Comparison of ENCODE assay signal across 28 cellular contexts in the genomic region with DNA sequence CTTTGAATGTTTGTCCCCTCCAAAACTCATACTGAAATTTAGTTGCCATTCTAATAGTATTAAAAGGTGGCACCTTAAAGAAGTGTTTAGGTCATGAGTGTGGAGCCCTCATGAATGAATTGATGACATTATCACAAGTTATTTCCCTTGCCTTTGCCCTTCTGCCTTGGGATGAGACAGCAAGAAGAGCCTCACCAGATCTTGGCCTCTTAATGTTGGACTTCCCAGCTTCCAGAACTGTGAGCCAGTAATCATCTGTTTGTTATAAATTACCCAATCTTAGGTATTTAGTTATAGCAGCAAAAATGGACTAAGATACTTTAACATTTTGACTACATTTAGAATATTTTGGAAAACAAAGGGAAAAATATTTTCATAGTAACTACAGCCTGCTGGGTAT.
"Had no signal": no experiment of that assay in that cellular context is flagged by ENCODE, and none has a peak within 500 bp of the region (broad histone marks: within the 10 kb centered on the region; RNA-seq: fewer than 3 reads in every experiment).

No MANE protein-coding gene starts in this region.

- DNase-seq: activated CD4-positive, alpha-beta memory T cell treated with anti-CD3 and anti-CD28 coated beads, Interleukin-2, amount 10 ng/mL, durations not matched to agents 7 days and 5 days; activated CD4-positive, alpha-beta T cell treated with anti-CD3 and anti-CD28 coated beads for 4 hours; activated CD4-positive, alpha-beta T cell treated with anti-CD3 and anti-CD28 coated beads, Interleukin-2, amount 10 ng/mL, durations not matched to agents 7 days and 5 days; activated CD4-positive, alpha-beta T cell treated with anti-CD3 and anti-CD28 coated beads, Interleukin-2, amount 50 U/mL, for 4 hours; activated CD4-positive, CD25-positive, alpha-beta regulatory T cell; activated CD4-positive, CD25-positive, alpha-beta regulatory T cell treated with anti-CD3 and anti-CD28 coated beads, Interleukin-2, amount 50 U/mL, for 72 hours; activated CD8-positive, alpha-beta memory T cell treated with anti-CD3 and anti-CD28 coated beads, Interleukin-2, amount 50 U/mL, for 48 hours; activated gamma-delta T cell; activated naive CD4-positive, alpha-beta T cell; activated naive CD4-positive, alpha-beta T cell treated with anti-CD3 and anti-CD28 coated beads, Interleukin-2, amount 10 ng/mL, durations not matched to agents 7 days and 5 days; activated naive CD8-positive, alpha-beta T cell treated with anti-CD3 and anti-CD28 coated beads, Interleukin-2, amount 10 ng/mL, durations not matched to agents 7 days and 5 days; activated T-cell treated with anti-CD3 and anti-CD28 coated beads for 4 hours; activated T-cell treated with anti-CD3 and anti-CD28 coated beads, Interleukin-2, amount 50 U/mL, for 24 hours; activated T-cell treated with anti-CD3 and anti-CD28 coated beads, Interleukin-2, amount 50 U/mL, for 72 hours; cortex of kidney; dermis blood vessel endothelial cell; effector CD4-positive, alpha-beta T cell; erythroblast; head of caudate nucleus; T-helper 2 cell had no signal

- H3K9me3 ChIP-seq: ascending aorta, breast epithelium, esophagus muscularis mucosa had no signal

- H3K27ac ChIP-seq: ascending aorta, breast epithelium, esophagus muscularis mucosa had no signal

- H3K4me3 ChIP-seq: ascending aorta, breast epithelium, esophagus muscularis mucosa had no signal

- FAIRE-seq: colon, endometrium, endothelial cell of umbilical vein, frontal cortex had no signal

- H3K4me1 ChIP-seq: ascending aorta, breast epithelium, esophagus muscularis mucosa had no signal

- H3K36me3 ChIP-seq: ascending aorta, breast epithelium, esophagus muscularis mucosa had no signal

- H3K27me3 ChIP-seq: ascending aorta, breast epithelium, esophagus muscularis mucosa had no signal

- ATAC-seq: activated naive CD4-positive, alpha-beta T cell treated with anti-CD3 and anti-CD28 coated beads, Interleukin-2, amount 50 U/mL, for 72 hours; activated T-cell treated with anti-CD3 and anti-CD28 coated beads, Interleukin-2, amount 50 U/mL, for 72 hours had no signal
